ENCODE assay signal across 21 cellular contexts in genomic region chr5:14851067-14851422, GRCh38. TPM values are rescaled to one million over a fixed set of nuclear protein-coding genes. Genes with fewer than 3 reads are reported as not detected.
DNase-seq lines count a peak whose midpoint lies in the region; ATAC-seq, FAIRE-seq and TF ChIP-seq lines count a peak whose summit lies in the region.
"Had no signal": no experiment of that assay in that cellular context is flagged by ENCODE, and none has a peak within 500 bp of the region (broad histone marks: within the 10 kb centered on the region; RNA-seq: fewer than 3 reads in every experiment).

No MANE protein-coding gene starts in this region.

- no peak overlapping the region for H2AFZ ChIP-seq in smooth muscle cell (ENCODE audit: low read depth)

- intact Hi-C loops in Right ventricle myocardium superior (cut with DNase I) (no loop called here), cardiac septum (cut with DNase I) (no loop called here)

- no peak overlapping the region for H3K4me3 ChIP-seq in smooth muscle cell
- H3K4me3 ChIP-seq: ascending aorta, left lung, upper lobe of left lung had no signal

- no peak overlapping the region for H3K9ac ChIP-seq in smooth muscle cell (ENCODE audit: low read depth)

- H4K20me1 ChIP-seq in smooth muscle cell (ENCODE audit: low read depth): peaks cover 56% of the 10 kb centered on the region

- no peak for TF ChIP-seq POLR2A in H54 (IDR thresholded peaks at IDR 0.05; ENCODE audit: low read depth, low read length)

- H3F3A ChIP-seq in smooth muscle cell (ENCODE audit: low read depth): no peaks in the 10 kb centered on the region

- WGBS in smooth muscle cell (ENCODE audit: low lambda C conversion rate): 68% methylated on average over 4 of the region's 4 CpGs

- no peaks in the 10 kb centered on the region for H3K36me3 ChIP-seq in smooth muscle cell (ENCODE audit: low read depth)
- H3K36me3 ChIP-seq: ascending aorta, left lung, upper lobe of left lung had no signal

- no peak for FAIRE-seq in H54 (lab: Jason Lieb, UNC)

- ATAC-seq in Right ventricle myocardium superior (ENCODE audit: poor library complexity): peak; percentile 40
- no peak for ATAC-seq in GM18511 (IDR thresholded peaks at IDR 0.05; ENCODE audit: unreplicated experiment)
- ATAC-seq: activated naive CD4-positive, alpha-beta T cell treated with anti-CD3 and anti-CD28 coated beads, Interleukin-2, amount 50 U/mL, for 72 hours; left lung; natural killer cell treated with Interleukin-12 subunit alpha and Interleukin-12 subunit beta and Interleukin-15 and Interleukin-18, amount 100 ng/mL, for 72 hours had no signal

- no peaks in the 10 kb centered on the region for H3K9me3 ChIP-seq in smooth muscle cell (replicated peaks; ENCODE audit: low read depth)
- H3K9me3 ChIP-seq: ascending aorta, left lung, upper lobe of left lung had no signal

- peaks cover 8% of the 10 kb centered on the region for H3K79me2 ChIP-seq in smooth muscle cell (ENCODE audit: low read depth)

- DNase-seq in Right ventricle myocardium superior: no peak
- DNase-seq in cardiac septum (ENCODE audit: low spot score): no peak
- DNase-seq in cerebellar cortex (ENCODE audit: low spot score): peak; percentile 37
- peak; percentile 30 for DNase-seq in iPS-NIHi7 (ENCODE audit: extremely low spot score)
- DNase-seq in smooth muscle cell (lab: John Stamatoyannopoulos, UW; ENCODE audit: unreplicated experiment): no peak
- no peak for DNase-seq in SW480 (ENCODE audit: low spot score)
- no peak for DNase-seq in H54 (ENCODE audit: insufficient read length, low spot score)
- DNase-seq: activated B cell treated with CpG ODN at 0.5 μM for 24 hours; activated CD4-positive, alpha-beta T cell treated with anti-CD3 and anti-CD28 coated beads, Interleukin-2, amount 50 U/mL, for 4 hours; cerebellar nuclear complex; DMS79; effector CD4-positive, alpha-beta T cell; left lung; NCI-H1105; NCI-H1930; NCI-H226; upper lobe of left lung had no signal

- H3K27me3 ChIP-seq in smooth muscle cell (ENCODE audit: low read depth): no peaks in the 10 kb centered on the region
- H3K27me3 ChIP-seq: ascending aorta, left lung, upper lobe of left lung had no signal

- no peak overlapping the region for H3K27ac ChIP-seq in smooth muscle cell (ENCODE audit: low read depth)
- H3K27ac ChIP-seq: ascending aorta, left lung, upper lobe of left lung had no signal

- H3K4me2 ChIP-seq in smooth muscle cell: peak overlapping the region; percentile 55

- TF ChIP-seq CTCF in smooth muscle cell (IDR thresholded peaks at IDR 0.05; ENCODE audit: borderline replicate concordance, insufficient read depth, poor library complexity, severe bottlenecking): no peak

- peaks cover 18% of the 10 kb centered on the region for H3K4me1 ChIP-seq in smooth muscle cell (ENCODE audit: low read depth)
- H3K4me1 ChIP-seq: left lung, upper lobe of left lung had no signal

RNA-seq across cellular contexts. Expression of gene ANKH, which starts 20.5 kb away (rescaled TPM):
- total RNA-seq in Right ventricle myocardium superior (144 TPM), cardiac septum (233 TPM), smooth muscle cell (37.3 and 48.0 TPM in 2 replicates)
- 25.4 and 56.6 TPM in 2 replicates for polyA plus RNA-seq in smooth muscle cell

Comparison
In these comparisons a context has a peak if more than half of its experiments do, and no peak if none do; other contexts are left out.
1. DNase-seq: peak in cerebellar cortex (single experiment) and iPS-NIHi7 (single experiment); none in Right ventricle myocardium superior (single experiment), cardiac septum (single experiment), smooth muscle cell (single experiment), SW480 (single experiment) and H54 (single experiment).